ENCODE assay signal across 25 cellular contexts in the genomic region with DNA sequence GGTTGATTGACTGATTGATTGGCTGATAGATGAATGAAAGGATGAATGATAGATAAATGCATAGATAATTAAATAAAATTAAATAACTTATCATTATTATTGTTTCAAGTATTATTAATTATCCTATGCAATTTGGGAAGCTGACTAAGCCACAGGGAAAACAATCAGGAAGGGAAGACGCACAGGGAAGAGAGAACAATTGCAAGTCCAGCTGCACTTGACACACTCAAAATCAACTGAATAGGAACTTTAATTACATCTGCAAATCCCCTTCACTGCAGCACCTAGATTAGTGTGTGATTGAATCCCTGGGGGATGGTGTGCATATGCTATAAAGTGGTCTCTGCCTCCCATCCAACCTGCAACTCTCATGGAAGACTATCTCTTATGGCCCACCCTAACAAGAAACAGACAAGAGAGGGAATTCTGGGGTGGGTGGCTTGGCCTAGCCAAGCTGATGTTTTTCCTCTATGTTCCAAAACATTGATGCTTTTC.
"Had no signal": no experiment of that assay in that cellular context is flagged by ENCODE, and none has a peak within 500 bp of the region (broad histone marks: within the 10 kb centered on the region; RNA-seq: fewer than 3 reads in every experiment).

No MANE protein-coding gene starts in this region.

- H3K4me3 ChIP-seq: K562, Peyer's patch, SJSA1 had no signal

- H3K9me3 ChIP-seq: Peyer's patch, SJSA1 had no signal

- ATAC-seq: activated CD4-positive, CD25-positive, alpha-beta regulatory T cell treated with anti-CD3 and anti-CD28 coated beads, Interleukin-2, amount 50 U/mL, for 24 hours; activated CD8-positive, alpha-beta T cell treated with anti-CD3 and anti-CD28 coated beads for 36 hours; activated T-cell treated with anti-CD3 and anti-CD28 coated beads, Interleukin-2, amount 50 U/mL, for 72 hours; K562 had no signal

- DNase-seq: activated CD4-positive, alpha-beta T cell treated with anti-CD3 and anti-CD28 coated beads for 4 hours; activated CD8-positive, alpha-beta memory T cell treated with anti-CD3 and anti-CD28 coated beads, Interleukin-2, amount 50 U/mL, for 4 hours; activated CD8-positive, alpha-beta T cell treated with anti-CD3 and anti-CD28 coated beads for 36 hours; activated gamma-delta T cell treated with Interleukin-2 at 50 U/mL for 16 hours; activated naive CD4-positive, alpha-beta T cell treated with anti-CD3 and anti-CD28 coated beads, Interleukin-2, amount 10 ng/mL, durations not matched to agents 7 days and 5 days; activated naive CD8-positive, alpha-beta T cell treated with anti-CD3 and anti-CD28 coated beads for 36 hours; activated T-cell treated with anti-CD3 and anti-CD28 coated beads, Interleukin-2, amount 50 U/mL, for 72 hours; brain microvascular endothelial cell; Karpas-422; NCI-H1105 treated with DMSO at 0.1 percent for 48 hours; NCI-H1436 treated with DMSO at 0.1 percent for 48 hours; NCI-H187 treated with DMSO at 0.1 percent for 48 hours; NCI-H2081 treated with DMSO at 0.1 percent for 48 hours; NCI-H2171; NCI-H2227 treated with DMSO at 0.1 percent for 48 hours; NCI-H446 treated with DMSO at 0.1 percent for 48 hours; NCI-H524 treated with DMSO at 0.1 percent for 48 hours; NCI-H748 treated with DMSO at 0.1 percent for 48 hours; OCI-M1; Peyer's patch; SHP77; WERI-Rb-1 had no signal

- H3K36me3 ChIP-seq: brain microvascular endothelial cell, Peyer's patch, SJSA1, WERI-Rb-1 had no signal

- H3K27me3 ChIP-seq: brain microvascular endothelial cell, Peyer's patch, SJSA1 had no signal

- H3K27ac ChIP-seq: brain microvascular endothelial cell, Peyer's patch, SJSA1, WERI-Rb-1 had no signal

- H3K4me1 ChIP-seq: Peyer's patch, SJSA1 had no signal
